In genomic region chr17:37729905-37730304, GRCh38 we compare ENCODE assay signal across 22 cellular contexts. TPM values are rescaled to one million over a fixed set of nuclear protein-coding genes. Genes with fewer than 3 reads are reported as not detected.
"Had no signal": no experiment of that assay in that cellular context is flagged by ENCODE, and none has a peak within 500 bp of the region (broad histone marks: within the 10 kb centered on the region; RNA-seq: fewer than 3 reads in every experiment).

No MANE protein-coding gene starts in this region.

- H3K36me3 Mint-ChIP-seq: activated CD8-positive, alpha-beta memory T cell treated with anti-CD3 and anti-CD28 coated beads, Interleukin-2, amount 10 ng/mL, durations not matched to agents 7 days and 5 days; activated naive CD4-positive, alpha-beta T cell treated with anti-CD3 and anti-CD28 coated beads, Interleukin-2, amount 10 ng/mL, durations not matched to agents 7 days and 5 days; naive thymus-derived CD4-positive, alpha-beta T cell; stimulated activated effector memory CD8-positive, alpha-beta T cell treated with anti-CD3 and anti-CD28 coated beads, Interleukin-12 subunit alpha, Interleukin-12 subunit beta, amount 100 ng/mL, for 72 hours; type B pancreatic cell had no signal

- ATAC-seq: activated CD8-positive, alpha-beta memory T cell treated with anti-CD3 and anti-CD28 coated beads, Interleukin-2, amount 10 ng/mL, durations not matched to agents 7 days and 5 days; activated naive CD8-positive, alpha-beta T cell treated with anti-CD3 and anti-CD28 coated beads, Interleukin-2, amount 50 U/mL, for 24 hours; activated T-helper 17 cell treated with anti-CD3 and anti-CD28 coated beads, Interleukin-2, amount 50 U/mL, for 72 hours; heart right ventricle; left ventricle myocardium superior; naive thymus-derived CD4-positive, alpha-beta T cell; psoas muscle; right cardiac atrium; stimulated activated effector memory CD8-positive, alpha-beta T cell treated with anti-CD3 and anti-CD28 coated beads, Interleukin-12 subunit alpha, Interleukin-12 subunit beta, amount 100 ng/mL, for 72 hours had no signal

- H3K36me3 ChIP-seq: colonic mucosa, esophagus muscularis mucosa, heart right ventricle, WERI-Rb-1 had no signal

- H3K4me3 Mint-ChIP-seq: activated CD4-positive, alpha-beta memory T cell treated with anti-CD3 and anti-CD28 coated beads, Interleukin-2, amount 10 ng/mL, durations not matched to agents 7 days and 5 days; activated CD8-positive, alpha-beta memory T cell treated with anti-CD3 and anti-CD28 coated beads, Interleukin-2, amount 10 ng/mL, durations not matched to agents 7 days and 5 days; activated naive CD4-positive, alpha-beta T cell treated with anti-CD3 and anti-CD28 coated beads, Interleukin-2, amount 10 ng/mL, durations not matched to agents 7 days and 5 days; activated naive CD8-positive, alpha-beta T cell treated with anti-CD3 and anti-CD28 coated beads, Interleukin-2, amount 50 U/mL, for 24 hours; activated T-helper 17 cell treated with anti-CD3 and anti-CD28 coated beads, Interleukin-2, amount 50 U/mL, for 72 hours; central memory CD8-positive, alpha-beta T cell; naive thymus-derived CD4-positive, alpha-beta T cell; stimulated activated effector memory CD8-positive, alpha-beta T cell treated with anti-CD3 and anti-CD28 coated beads, Interleukin-12 subunit alpha, Interleukin-12 subunit beta, amount 100 ng/mL, for 72 hours; type B pancreatic cell had no signal

- H3K4me1 ChIP-seq: esophagus muscularis mucosa, heart right ventricle, psoas muscle had no signal

- DNase-seq: activated CD4-positive, alpha-beta memory T cell treated with anti-CD3 and anti-CD28 coated beads, Interleukin-2, amount 10 ng/mL, durations not matched to agents 7 days and 5 days; activated CD8-positive, alpha-beta memory T cell treated with anti-CD3 and anti-CD28 coated beads, Interleukin-2, amount 10 ng/mL, durations not matched to agents 7 days and 5 days; activated naive CD4-positive, alpha-beta T cell treated with anti-CD3 and anti-CD28 coated beads, Interleukin-2, amount 10 ng/mL, durations not matched to agents 7 days and 5 days; activated naive CD8-positive, alpha-beta T cell treated with anti-CD3 and anti-CD28 coated beads, Interleukin-2, amount 50 U/mL, for 24 hours; anterior cingulate cortex; colonic mucosa; heart right ventricle; left ventricle myocardium superior; naive thymus-derived CD4-positive, alpha-beta T cell; occipital lobe; psoas muscle; right cardiac atrium; stimulated activated CD4-positive, alpha-beta T cell treated with anti-CD3 and anti-CD28 coated beads, Interleukin-4, amount 100 ng/mL, for 24 hours; stomach; WERI-Rb-1 had no signal

- H3K27ac ChIP-seq: colonic mucosa, esophagus muscularis mucosa, heart right ventricle, psoas muscle, stomach, WERI-Rb-1 had no signal

- H3K4me3 ChIP-seq: colonic mucosa, esophagus muscularis mucosa, heart right ventricle, psoas muscle, stomach had no signal

- H3K27me3 ChIP-seq: colonic mucosa had no signal

- H3K27ac Mint-ChIP-seq: activated CD4-positive, alpha-beta memory T cell treated with anti-CD3 and anti-CD28 coated beads, Interleukin-2, amount 10 ng/mL, durations not matched to agents 7 days and 5 days; activated CD8-positive, alpha-beta memory T cell treated with anti-CD3 and anti-CD28 coated beads, Interleukin-2, amount 10 ng/mL, durations not matched to agents 7 days and 5 days; activated naive CD4-positive, alpha-beta T cell treated with anti-CD3 and anti-CD28 coated beads, Interleukin-2, amount 10 ng/mL, durations not matched to agents 7 days and 5 days; activated naive CD8-positive, alpha-beta T cell treated with anti-CD3 and anti-CD28 coated beads, Interleukin-2, amount 50 U/mL, for 24 hours; activated T-helper 17 cell treated with anti-CD3 and anti-CD28 coated beads, Interleukin-2, amount 50 U/mL, for 72 hours; naive thymus-derived CD4-positive, alpha-beta T cell; stimulated activated effector memory CD8-positive, alpha-beta T cell treated with anti-CD3 and anti-CD28 coated beads, Interleukin-12 subunit alpha, Interleukin-12 subunit beta, amount 100 ng/mL, for 72 hours; type B pancreatic cell had no signal

- H3K9me3 ChIP-seq: colonic mucosa, esophagus muscularis mucosa, heart right ventricle, psoas muscle, stomach had no signal

- H3K9me3 Mint-ChIP-seq: activated CD4-positive, alpha-beta memory T cell treated with anti-CD3 and anti-CD28 coated beads, Interleukin-2, amount 10 ng/mL, durations not matched to agents 7 days and 5 days; activated naive CD4-positive, alpha-beta T cell treated with anti-CD3 and anti-CD28 coated beads, Interleukin-2, amount 10 ng/mL, durations not matched to agents 7 days and 5 days; activated naive CD8-positive, alpha-beta T cell treated with anti-CD3 and anti-CD28 coated beads, Interleukin-2, amount 50 U/mL, for 24 hours; activated T-helper 17 cell treated with anti-CD3 and anti-CD28 coated beads, Interleukin-2, amount 50 U/mL, for 72 hours; central memory CD8-positive, alpha-beta T cell; naive thymus-derived CD4-positive, alpha-beta T cell; stimulated activated effector memory CD8-positive, alpha-beta T cell treated with anti-CD3 and anti-CD28 coated beads, Interleukin-12 subunit alpha, Interleukin-12 subunit beta, amount 100 ng/mL, for 72 hours; type B pancreatic cell had no signal

- H3K4me1 Mint-ChIP-seq: activated CD4-positive, alpha-beta memory T cell treated with anti-CD3 and anti-CD28 coated beads, Interleukin-2, amount 10 ng/mL, durations not matched to agents 7 days and 5 days; activated CD8-positive, alpha-beta memory T cell treated with anti-CD3 and anti-CD28 coated beads, Interleukin-2, amount 10 ng/mL, durations not matched to agents 7 days and 5 days; activated naive CD4-positive, alpha-beta T cell treated with anti-CD3 and anti-CD28 coated beads, Interleukin-2, amount 10 ng/mL, durations not matched to agents 7 days and 5 days; activated naive CD8-positive, alpha-beta T cell treated with anti-CD3 and anti-CD28 coated beads, Interleukin-2, amount 50 U/mL, for 24 hours; activated T-helper 17 cell treated with anti-CD3 and anti-CD28 coated beads, Interleukin-2, amount 50 U/mL, for 72 hours; central memory CD8-positive, alpha-beta T cell; naive thymus-derived CD4-positive, alpha-beta T cell; stimulated activated effector memory CD8-positive, alpha-beta T cell treated with anti-CD3 and anti-CD28 coated beads, Interleukin-12 subunit alpha, Interleukin-12 subunit beta, amount 100 ng/mL, for 72 hours had no signal

RNA-seq across cellular contexts. Expression of gene HNF1B, which starts 15.0 kb away (rescaled TPM):
- total RNA-seq: activated CD4-positive, alpha-beta memory T cell treated with anti-CD3 and anti-CD28 coated beads, Interleukin-2, amount 10 ng/mL, durations not matched to agents 7 days and 5 days; endothelial cell of umbilical vein; esophagus muscularis mucosa; heart right ventricle; left ventricle myocardium superior; occipital lobe; psoas muscle; right cardiac atrium; temporal lobe had no signal
- polyA plus RNA-seq: endothelial cell of umbilical vein; heart right ventricle; naive thymus-derived CD4-positive, alpha-beta T cell; right cardiac atrium had no signal
